In genomic region chr6:11653028-11653583, GRCh38 we compare ENCODE assay signal across 8 cellular contexts.
DNase-seq lines count a peak whose midpoint lies in the region; ATAC-seq and TF ChIP-seq lines count a peak whose summit lies in the region.

No MANE protein-coding gene starts in this region.

- intact Hi-C loops in lower lobe of right lung (cut with DNase I): no loop called here

- H3K36me3 ChIP-seq in lower lobe of right lung: no peaks in the 10 kb centered on the region

- DNase-seq in EH (ENCODE audit: low read depth) (peak; percentile 98), NCI-H226 (peak; percentile 75), lower lobe of right lung (no peak), anterior cingulate cortex (lab: John Stamatoyannopoulos, UW) (no peak), NCI-H2171 (lab: John Stamatoyannopoulos, UW) (no peak)
- peak; percentile 2 for DNase-seq in activated naive CD8-positive, alpha-beta T cell treated with anti-CD3 and anti-CD28 coated beads, Interleukin-2, amount 50 U/mL, for 16 hours (ENCODE audit: low read depth, low spot score)

- H3K27ac ChIP-seq in lower lobe of right lung: no peak overlapping the region

- ATAC-seq in lower lobe of right lung (peak; percentile 29 to 53), HG03460 (IDR thresholded peaks at IDR 0.05; ENCODE audit: unreplicated experiment) (no peak), GM19395 (IDR thresholded peaks at IDR 0.05; ENCODE audit: unreplicated experiment) (no peak)

- H3K4me3 ChIP-seq in lower lobe of right lung: no peak overlapping the region

- peaks cover 43% of the 10 kb centered on the region for H3K4me1 ChIP-seq in lower lobe of right lung

- no peaks in the 10 kb centered on the region for H3K9me3 ChIP-seq in lower lobe of right lung

- no peaks in the 10 kb centered on the region for H3K27me3 ChIP-seq in lower lobe of right lung (ENCODE audit: low read depth)

- TF ChIP-seq CTCF in lower lobe of right lung (IDR thresholded peaks at IDR 0.05): no peak

Comparison
In these comparisons a context has a peak if more than half of its experiments do, and no peak if none do; other contexts are left out.
1. DNase-seq: peak in EH (single experiment), NCI-H226 (single experiment) and activated naive CD8-positive, alpha-beta T cell treated with anti-CD3 and anti-CD28 coated beads, Interleukin-2, amount 50 U/mL, for 16 hours (single experiment); none in lower lobe of right lung (single experiment), anterior cingulate cortex (0 of 58) and NCI-H2171 (single experiment).
2. ATAC-seq: peak in lower lobe of right lung (2 of 2); none in HG03460 (single experiment) and GM19395 (single experiment).